Comparison of ENCODE assay signal across 8 cellular contexts in genomic region chr4:77861500-77861899, GRCh38. TPM values are rescaled to one million over a fixed set of nuclear protein-coding genes. Genes with fewer than 3 reads are reported as not detected.
A peak's percentile ranks its signal among the peaks of the same experiment; 100 is the strongest.
DNase-seq lines count a peak whose midpoint lies in the region; ATAC-seq and TF ChIP-seq lines count a peak whose summit lies in the region.

No MANE protein-coding gene starts in this region.

- H3K4me1 Mint-ChIP-seq in natural killer cell: peaks cover 58 to 65% of the 10 kb centered on the region in 2 donors

- peak overlapping the region; percentile 74 to 87 (median 80) for H3K4me3 ChIP-seq in BLaER1 treated with 17β-estradiol and CSF1 and Interleukin-3, amounts not matched to agents 10 nM and 100 nM
- peak overlapping the region; percentile 92 for H3K4me3 ChIP-seq in HUES64 (ENCODE audit: low read length)
- peak overlapping the region; percentile 63 to 94 (median 78) for H3K4me3 ChIP-seq in mammary epithelial cell (replicated peaks in 1 of 3; ENCODE audit: insufficient read depth in 1 of 3, low read depth in 2 of 3, low read length in 3 of 3)

- peak overlapping the region; percentile 64 to 84 (median 76) for H3K4me2 ChIP-seq in BLaER1 treated with 17β-estradiol and CSF1 and Interleukin-3, amounts not matched to agents 10 nM and 100 nM
- H3K4me2 ChIP-seq in mammary epithelial cell (ENCODE audit: insufficient read depth, low read depth, low read length): peak overlapping the region; percentile 82

- no peaks in the 10 kb centered on the region for H3K27me3 Mint-ChIP-seq in natural killer cell (ENCODE audit: low read depth in 2 of 2)

- H4K20me1 ChIP-seq in BLaER1 treated with 17β-estradiol and CSF1 and Interleukin-3, amounts not matched to agents 10 nM and 100 nM: peaks cover 0 to 13% (median 0%) of the 10 kb centered on the region in 11 experiments; a peak in 8 of 22 replicates
- no peaks in the 10 kb centered on the region for H4K20me1 ChIP-seq in mammary epithelial cell (ENCODE audit: insufficient read depth, low read length)

- H3K4me3 Mint-ChIP-seq in natural killer cell: peak overlapping the region; percentile 94

- peak overlapping the region; percentile 92 to 99 (median 97) for H3K27ac ChIP-seq in BLaER1 treated with 17β-estradiol and CSF1 and Interleukin-3, amounts not matched to agents 10 nM and 100 nM
- H3K27ac ChIP-seq in HUES64 (ENCODE audit: low read depth, low read length): no peak overlapping the region
- H3K27ac ChIP-seq in mammary epithelial cell (ENCODE audit: insufficient read depth, low read depth, low read length): peak overlapping the region; percentile 97

- 87% methylated on average over 1 of the region's 1 CpG for WGBS in HUES64
- WGBS in mammary epithelial cell (ENCODE audit: low coverage, missing lambda C conversion rate): 53% methylated on average over 1 of the region's 1 CpG

- dilution Hi-C loops in mammary epithelial cell (cut with HindIII; ENCODE audit: low sequenced_read_pairs): no loop called here

- H3K27ac Mint-ChIP-seq in natural killer cell: peak overlapping the region; percentile 96 to 100

- H3K9ac ChIP-seq in BLaER1 treated with 17β-estradiol and CSF1 and Interleukin-3, amounts not matched to agents 10 nM and 100 nM: peak overlapping the region; percentile 86 to 98 (median 94)
- peak overlapping the region; percentile 98; the same call in 1 of the 2 replicates for H3K9ac ChIP-seq in HUES64 (ENCODE audit: low read depth, low read length)
- peak overlapping the region; percentile 95 for H3K9ac ChIP-seq in mammary epithelial cell (ENCODE audit: insufficient read depth, low read length)

- H3K9me3 Mint-ChIP-seq in natural killer cell: no peaks in the 10 kb centered on the region

- H2AFZ ChIP-seq in mammary epithelial cell (ENCODE audit: low read depth, low read length): peak overlapping the region; percentile 92

- peaks cover 38% of the 10 kb centered on the region for H3K79me2 ChIP-seq in mammary epithelial cell (ENCODE audit: insufficient read depth, low read length)

- intact Hi-C loops in mammary epithelial cell (cut with micrococcal nuclease) (loop anchor here (5.0 kb wide), 1 partner anchor 71 kb away; no protein-coding TSS in a partner anchor), natural killer cell (cut with micrococcal nuclease) (loop anchor here (1.0 to 5.0 kb wide), 2 partner anchors 8 to 124 kb away; no protein-coding TSS in a partner anchor)

- peaks cover 43 to 64% (median 48%) of the 10 kb centered on the region in 10 experiments for H3K4me1 ChIP-seq in BLaER1 treated with 17β-estradiol and CSF1 and Interleukin-3, amounts not matched to agents 10 nM and 100 nM
- H3K4me1 ChIP-seq in HUES64 (ENCODE audit: insufficient read depth, low read length) (0 out of 2 replicates have a peak, but pooled peaks cover 8% of the 10 kb centered on the region), mammary epithelial cell (ENCODE audit: insufficient read depth, low read length) (peaks cover 8% of the 10 kb centered on the region)

- H3K36me3 ChIP-seq in BLaER1 treated with 17β-estradiol and CSF1 and Interleukin-3, amounts not matched to agents 10 nM and 100 nM: peaks cover 0 to 21% (median 12%) of the 10 kb centered on the region in 11 experiments; a peak in 12 of 22 replicates
- H3K36me3 ChIP-seq in HUES64 (ENCODE audit: insufficient read depth, low read length) (0 out of 2 replicates have a peak, but pooled peaks cover 2% of the 10 kb centered on the region), mammary epithelial cell (ENCODE audit: insufficient read depth, low read length) (no peaks in the 10 kb centered on the region)

- TF ChIP-seq CTCF in mammary epithelial cell (conservative IDR thresholded peaks at IDR 0.05 in 1 of 2, IDR thresholded peaks at IDR 0.05 in 1 of 2; ENCODE audit: extremely low read depth in 1 of 2, insufficient read depth in 1 of 2, low read depth in 1 of 2, low read length in 2 of 2): no peak
- no peak for TF ChIP-seq CTCF in natural killer cell (IDR thresholded peaks at IDR 0.05)

- H3K27me3 ChIP-seq in BLaER1 treated with 17β-estradiol and CSF1 and Interleukin-3, amounts not matched to agents 10 nM and 100 nM: no peaks in the 10 kb centered on the region
- H3K27me3 ChIP-seq in HUES64 (ENCODE audit: insufficient read depth, low read length) (no peaks in the 10 kb centered on the region), mammary epithelial cell (ENCODE audit: insufficient read depth, low read length) (no peaks in the 10 kb centered on the region)

- BruUV-seq in mammary epithelial cell (replicated peaks; lab: Mats Ljungman, UMichigan): no TSS peak

- H3K36me3 Mint-ChIP-seq in natural killer cell: peaks cover 11% of the 10 kb centered on the region

- peak; percentile 6 to 41 (median 24) for ATAC-seq in natural killer cell
- ATAC-seq in GM21576 (IDR thresholded peaks at IDR 0.05; ENCODE audit: unreplicated experiment): no peak

- CTCF ChIA-PET in mammary epithelial cell (lab: Charles Lee; ENCODE audit: low non-redundant PET): interaction anchor here (1.0 kb wide), 1 partner anchor 44 kb away, joined by 5 read pairs; no protein-coding TSS in a partner anchor

- no peaks in the 10 kb centered on the region for H3K9me3 ChIP-seq in BLaER1 treated with 17β-estradiol and CSF1 and Interleukin-3, amounts not matched to agents 10 nM and 100 nM (replicated peaks in 1 of 11)
- H3K9me3 ChIP-seq in HUES64 (ENCODE audit: insufficient read depth, low read depth, low read length): no peaks in the 10 kb centered on the region
- H3K9me3 ChIP-seq in mammary epithelial cell (replicated peaks; ENCODE audit: insufficient read depth, low read length): no peaks in the 10 kb centered on the region

- in situ Hi-C loops in mammary epithelial cell (cut with MboI; ENCODE audit: low sequenced_read_pairs in 2 of 2): no loop called here

- DNase-seq in mammary epithelial cell (no peak), natural killer cell (no peak), NCI-H2029 (lab: John Stamatoyannopoulos, UW) (no peak), AG08395 (ENCODE audit: low spot score) (no peak), HuH-7 (ENCODE audit: low spot score) (no peak)

RNA-seq across cellular contexts. Expression of gene MRPL1, which starts 1.1 kb away (rescaled TPM):
- 35.8 TPM for polyA plus RNA-seq in HUES64 (2013, experiment 1 of 2)
- polyA plus RNA-seq in HUES64 (2013, experiment 2 of 2): 33.9 TPM
- total RNA-seq in mammary epithelial cell (10 to 100 TPM; 24.8 to 40.9 TPM), natural killer cell (10 to 100 TPM; 17.9 to 22.9 (median 22.9) TPM)
- 20.8 TPM for polyA plus RNA-seq in mammary epithelial cell
- 28.9 TPM for polyA minus RNA-seq in mammary epithelial cell

RNA-seq across cellular contexts. Expression of gene CNOT6L, which starts 42.3 kb away (rescaled TPM):
- 5.6 TPM for polyA plus RNA-seq in HUES64 (2013, experiment 1 of 2)
- 6.7 TPM for polyA plus RNA-seq in HUES64 (2013, experiment 2 of 2)
- total RNA-seq in mammary epithelial cell (10 to 100 TPM; 23.3 to 36.5 TPM), natural killer cell (100 to 1,000 TPM; 172 to 237 (median 193) TPM)
- 10.9 TPM for polyA plus RNA-seq in mammary epithelial cell
- polyA minus RNA-seq in mammary epithelial cell: 99.2 TPM

Comparison
In these comparisons a context has a peak if more than half of its experiments do, and no peak if none do; other contexts are left out.
1. RNA of gene CNOT6L, which starts 42.3 kb away (total RNA-seq): 172 to 237 TPM in natural killer cell; 23.3 to 36.5 TPM in mammary epithelial cell; every median in the first group is over 4 times any median in the second.
2. Peak in every context shown above with its lines, with median percentiles within 50 percentile points of each other: H3K4me3 ChIP-seq and H3K9ac ChIP-seq.